ENCODE assay signal across 23 cellular contexts in genomic region chr1:18657436-18658179, GRCh38. TPM values are rescaled to one million over a fixed set of nuclear protein-coding genes. Genes with fewer than 3 reads are reported as not detected.
A peak's percentile ranks its signal among the peaks of the same experiment; 100 is the strongest.
DNase-seq lines count a peak whose midpoint lies in the region; ATAC-seq and TF ChIP-seq lines count a peak whose summit lies in the region.
"Had no signal": no experiment of that assay in that cellular context is flagged by ENCODE, and none has a peak within 500 bp of the region (broad histone marks: within the 10 kb centered on the region; RNA-seq: fewer than 3 reads in every experiment).

No MANE protein-coding gene starts in this region.

- peaks cover 8 to 35% (median 16%) of the 10 kb centered on the region in 11 experiments for H3K27me3 ChIP-seq in BLaER1 treated with 17β-estradiol and CSF1 and Interleukin-3, amounts not matched to agents 10 nM and 100 nM

- POLR2A ChIA-PET in WTC11 (lab: Charles Lee) = no interaction called here

- H3K27ac ChIP-seq in BLaER1 treated with 17β-estradiol and CSF1 and Interleukin-3, amounts not matched to agents 10 nM and 100 nM = no peak overlapping the region
- peak overlapping the region; percentile 57 for H3K27ac ChIP-seq in mesodermal cell (ENCODE audit: low read depth, low read length, severe bottlenecking)
- H3K27ac ChIP-seq: C4-2B had no signal

- no peaks in the 10 kb centered on the region for H3K9me3 ChIP-seq in BLaER1 treated with 17β-estradiol and CSF1 and Interleukin-3, amounts not matched to agents 10 nM and 100 nM (replicated peaks in 1 of 11)
- no peaks in the 10 kb centered on the region for H3K9me3 ChIP-seq in mesodermal cell (ENCODE audit: control insufficient read depth, low read length)
- H3K9me3 ChIP-seq: Caco-2, MG63 had no signal

- no peak overlapping the region for H3K27ac Mint-ChIP-seq in WTC11
- H3K27ac Mint-ChIP-seq in activated naive CD8-positive, alpha-beta T cell treated with anti-CD3 and anti-CD28 coated beads for 36 hours = no peak overlapping the region
- H3K27ac Mint-ChIP-seq: CD8-positive, alpha-beta T cell had no signal

- CTCF ChIA-PET in WTC11 (lab: Charles Lee) = interaction anchor here (0.9 to 1.4 kb wide), 6 partner anchors 12 to 166 kb away, joined by 3 to 6 read pairs (median 4); no protein-coding TSS in a partner anchor

- H3K9ac ChIP-seq in BLaER1 treated with 17β-estradiol and CSF1 and Interleukin-3, amounts not matched to agents 10 nM and 100 nM = peak overlapping the region in 3 of 11 experiments; percentile 26 to 41 (median 33); a peak in 4 of 22 replicates

- no peak overlapping the region for H3K4me3 ChIP-seq in BLaER1 treated with 17β-estradiol and CSF1 and Interleukin-3, amounts not matched to agents 10 nM and 100 nM
- H3K4me3 ChIP-seq in mesodermal cell (ENCODE audit: extremely low read depth, insufficient read depth, low read length, poor library complexity, severe bottlenecking) = no peak overlapping the region
- H3K4me3 ChIP-seq: GM12878, MG63 had no signal

- H3K4me1 ChIP-seq in BLaER1 treated with 17β-estradiol and CSF1 and Interleukin-3, amounts not matched to agents 10 nM and 100 nM = peaks cover 18 to 66% (median 58%) of the 10 kb centered on the region in 10 experiments
- peaks cover 3% of the 10 kb centered on the region for H3K4me1 ChIP-seq in mesodermal cell (ENCODE audit: control insufficient read depth, insufficient read depth, low read length, poor library complexity, severe bottlenecking)
- H3K4me1 ChIP-seq: Caco-2 had no signal

- no peak overlapping the region for H3K4me3 Mint-ChIP-seq in WTC11
- no peak overlapping the region for H3K4me3 Mint-ChIP-seq in activated naive CD8-positive, alpha-beta T cell treated with anti-CD3 and anti-CD28 coated beads for 36 hours
- H3K4me3 Mint-ChIP-seq: CD8-positive, alpha-beta T cell had no signal

- no peaks in the 10 kb centered on the region for H3K36me3 Mint-ChIP-seq in WTC11
- no peaks in the 10 kb centered on the region for H3K36me3 Mint-ChIP-seq in activated naive CD8-positive, alpha-beta T cell treated with anti-CD3 and anti-CD28 coated beads for 36 hours
- H3K36me3 Mint-ChIP-seq: CD8-positive, alpha-beta T cell had no signal

- no peaks in the 10 kb centered on the region for H3K9me3 Mint-ChIP-seq in WTC11
- H3K9me3 Mint-ChIP-seq in activated naive CD8-positive, alpha-beta T cell treated with anti-CD3 and anti-CD28 coated beads for 36 hours = no peaks in the 10 kb centered on the region
- H3K9me3 Mint-ChIP-seq: CD8-positive, alpha-beta T cell had no signal

- no peaks in the 10 kb centered on the region for H3K36me3 ChIP-seq in BLaER1 treated with 17β-estradiol and CSF1 and Interleukin-3, amounts not matched to agents 10 nM and 100 nM
- H3K36me3 ChIP-seq in mesodermal cell (ENCODE audit: control insufficient read depth, insufficient read depth, low read length) = no peaks in the 10 kb centered on the region
- H3K36me3 ChIP-seq: MG63 had no signal

- peaks cover 85% of the 10 kb centered on the region for H3K27me3 Mint-ChIP-seq in WTC11 (ENCODE audit: low read depth)
- peaks cover 13% of the 10 kb centered on the region for H3K27me3 Mint-ChIP-seq in activated naive CD8-positive, alpha-beta T cell treated with anti-CD3 and anti-CD28 coated beads for 36 hours

- peak; percentile 49 for ATAC-seq in WTC11
- ATAC-seq: CD8-positive, alpha-beta T cell; GM12878; HCT116 had no signal

- 26 to 43% methylated on average over 10 to 12 of the region's 17 CpGs for WGBS in mesodermal cell (ENCODE audit: insufficient coverage in 2 of 2), 2 experiments

- H3K4me2 ChIP-seq in BLaER1 treated with 17β-estradiol and CSF1 and Interleukin-3, amounts not matched to agents 10 nM and 100 nM = peak overlapping the region in 7 of 11 experiments; percentile 24 to 85 (median 74); a peak in 11 of 22 replicates

- peaks cover 0 to 30% (median 0%) of the 10 kb centered on the region in 11 experiments; a peak in 7 of 22 replicates for H4K20me1 ChIP-seq in BLaER1 treated with 17β-estradiol and CSF1 and Interleukin-3, amounts not matched to agents 10 nM and 100 nM

- TF ChIP-seq CTCF in WTC11 (IDR thresholded peaks at IDR 0.05) = no peak

- peaks cover 68% of the 10 kb centered on the region for H3K4me1 Mint-ChIP-seq in WTC11
- H3K4me1 Mint-ChIP-seq in activated naive CD8-positive, alpha-beta T cell treated with anti-CD3 and anti-CD28 coated beads for 36 hours = peaks cover 32% of the 10 kb centered on the region

- DNase-seq in WTC11 (ENCODE audit: low spot score) (no peak), retina (peak; percentile 79), putamen (ENCODE audit: low spot score) (no peak)
- no peak for DNase-seq in activated CD4-positive, CD25-positive, alpha-beta regulatory T cell (lab: John Stamatoyannopoulos, UW)
- DNase-seq in activated naive CD8-positive, alpha-beta T cell treated with anti-CD3 and anti-CD28 coated beads for 36 hours = no peak
- DNase-seq: AML-193; Caco-2; CD8-positive, alpha-beta T cell; GDM1; IMR-90; KG1; MG63; NCI-H1105 treated with DMSO at 0.1 percent for 48 hours; NCI-H146; NCI-H2029 treated with DMSO at 0.1 percent for 48 hours; NCI-H446 treated with DMSO at 0.1 percent for 48 hours; NCI-H526; SHP77 treated with DMSO at 0.1 percent for 48 hours had no signal

TF ChIP-seq in WTC11, 78 proteins besides CTCF, POLR2A, EP300 and RAD21:
- TF ChIP-seq TCF7 (CRISPR knock-in tag; IDR thresholded peaks at IDR 0.05; ENCODE audit: low read depth) = no peak
- no peak for TF ChIP-seq USF2 (CRISPR knock-in tag; IDR thresholded peaks at IDR 0.05)
- no peak for TF ChIP-seq NR2C2 (CRISPR knock-in tag; IDR thresholded peaks at IDR 0.05)
- TF ChIP-seq FOXK1 (CRISPR knock-in tag; IDR thresholded peaks at IDR 0.05) = no peak
- TF ChIP-seq, protein P1, sequence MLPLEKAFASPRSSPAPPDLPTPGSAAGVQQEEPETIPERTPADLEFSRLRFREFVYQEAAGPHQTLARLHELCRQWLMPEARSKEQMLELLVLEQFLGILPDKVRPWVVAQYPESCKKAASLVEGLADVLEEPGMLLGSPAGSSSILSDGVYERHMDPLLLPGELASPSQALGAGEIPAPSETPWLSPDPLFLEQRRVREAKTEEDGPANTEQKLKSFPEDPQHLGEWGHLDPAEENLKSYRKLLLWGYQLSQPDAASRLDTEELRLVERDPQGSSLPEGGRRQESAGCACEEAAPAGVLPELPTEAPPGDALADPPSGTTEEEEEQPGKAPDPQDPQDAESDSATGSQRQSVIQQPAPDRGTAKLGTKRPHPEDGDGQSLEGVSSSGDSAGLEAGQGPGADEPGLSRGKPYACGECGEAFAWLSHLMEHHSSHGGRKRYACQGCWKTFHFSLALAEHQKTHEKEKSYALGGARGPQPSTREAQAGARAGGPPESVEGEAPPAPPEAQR (CRISPR knock-in tag; IDR thresholded peaks at IDR 0.05) = no peak

RNA-seq across cellular contexts. Expression of gene PAX7, which starts 27.0 kb away (rescaled TPM):
- 0.24 to 0.73 TPM (median 0.37 TPM) in 3 replicates for total RNA-seq in WTC11 (2021)
- polyA plus RNA-seq in mesodermal cell (2013, experiment 1 of 2) = 1.3 TPM
- polyA plus RNA-seq in mesodermal cell (2013, experiment 2 of 2) = 0.71 TPM
- total RNA-seq in activated naive CD8-positive, alpha-beta T cell treated with anti-CD3 and anti-CD28 coated beads for 36 hours = not detected
- total RNA-seq: CD8-positive, alpha-beta T cell; GM12878; IMR-90 had no signal
- polyA plus RNA-seq: GM12878, IMR-90 had no signal
